Comparison of ENCODE assay signal across 32 cellular contexts in genomic region chr20:12984069-12984765, GRCh38. TPM values are rescaled to one million over a fixed set of nuclear protein-coding genes. Genes with fewer than 3 reads are reported as not detected.
A peak's percentile ranks its signal among the peaks of the same experiment; 100 is the strongest.
DNase-seq lines count a peak whose midpoint lies in the region; ATAC-seq, FAIRE-seq and TF ChIP-seq lines count a peak whose summit lies in the region.
"Had no signal": no experiment of that assay in that cellular context is flagged by ENCODE, and none has a peak within 500 bp of the region (broad histone marks: within the 10 kb centered on the region; RNA-seq: fewer than 3 reads in every experiment).

No MANE protein-coding gene starts in this region.

- TF ChIP-seq CTCF in A549 (IDR thresholded peaks at IDR 0.05) (no peak), astrocyte (IDR thresholded peaks at IDR 0.05; ENCODE audit: insufficient read depth, low read depth, low read length) (no peak), keratinocyte (optimal IDR thresholded peaks at IDR 0.05 in 1 of 3, IDR thresholded peaks at IDR 0.05 in 1 of 3, conservative IDR thresholded peaks at IDR 0.05 in 1 of 3; ENCODE audit: extremely low read depth in 1 of 3, insufficient read depth in 2 of 3, low read length in 3 of 3) (no peak), left ventricle myocardium inferior (IDR thresholded peaks at IDR 0.05; ENCODE audit: borderline replicate concordance) (no peak)

- H3K4me1 Mint-ChIP-seq in astrocyte (ENCODE audit: low read depth, unreplicated experiment): no peaks in the 10 kb centered on the region
- H3K4me1 Mint-ChIP-seq: activated naive CD4-positive, alpha-beta T cell treated with anti-CD3 and anti-CD28 coated beads, Interleukin-2, amount 50 U/mL, for 24 hours; naive B cell had no signal

- H3K27ac ChIP-seq in A549 (no peak overlapping the region), astrocyte (ENCODE audit: low read depth, low read length) (no peak overlapping the region), keratinocyte (ENCODE audit: control insufficient read depth, insufficient read depth, low read length) (peak overlapping the region; percentile 44), left ventricle myocardium inferior (replicated peaks) (no peak overlapping the region)
- H3K27ac ChIP-seq: psoas muscle, testis, vagina had no signal

- no peak for ATAC-seq in A549
- ATAC-seq in HG03045 (IDR thresholded peaks at IDR 0.05; ENCODE audit: unreplicated experiment): no peak
- no peak for ATAC-seq in GM21529 (IDR thresholded peaks at IDR 0.05; ENCODE audit: unreplicated experiment)
- ATAC-seq: activated CD4-positive, CD25-positive, alpha-beta regulatory T cell treated with anti-CD3 and anti-CD28 coated beads, Interleukin-2, amount 50 U/mL, for 24 hours; left ventricle myocardium superior; psoas muscle; stimulated activated naive CD8-positive, alpha-beta T cell treated with anti-CD3 and anti-CD28 coated beads, Interleukin-15, Interleukin-2, amounts not matched to agents 100 U/mL and 50 U/mL, for 24 hours had no signal

- H3K36me3 ChIP-seq in astrocyte (ENCODE audit: insufficient read depth, low read length) (no peaks in the 10 kb centered on the region), keratinocyte (ENCODE audit: control insufficient read depth in 2 of 2, extremely low read depth in 1 of 2, insufficient read depth in 2 of 2, low read length in 2 of 2) (no peaks in the 10 kb centered on the region), left ventricle myocardium inferior (no peaks in the 10 kb centered on the region)
- H3K36me3 ChIP-seq: BE2C, vagina had no signal

- no peak for FAIRE-seq in A549 (lab: Jason Lieb, UNC)
- FAIRE-seq in astrocyte (lab: Jason Lieb, UNC): no peak
- peak; percentile 29 for FAIRE-seq in keratinocyte (lab: Jason Lieb, UNC)
- FAIRE-seq: endometrium, G401.6, H54, RCC 7860, TTC549 had no signal

- 53% methylated on average over 2 of the region's 2 CpGs for WGBS in A549 (ENCODE audit: missing lambda C conversion rate)

- H4K20me1 ChIP-seq in astrocyte (ENCODE audit: insufficient read depth, low read length) (no peaks in the 10 kb centered on the region), keratinocyte (ENCODE audit: control insufficient read depth, extremely low read depth, insufficient read depth, low read length) (no peaks in the 10 kb centered on the region)

- H3K9me3 ChIP-seq in A549: no peaks in the 10 kb centered on the region
- no peaks in the 10 kb centered on the region for H3K9me3 ChIP-seq in astrocyte (ENCODE audit: insufficient read depth, low read depth, low read length)
- no peaks in the 10 kb centered on the region for H3K9me3 ChIP-seq in keratinocyte (ENCODE audit: control insufficient read depth, low read depth, low read length)
- H3K9me3 ChIP-seq in left ventricle myocardium inferior (replicated peaks): peaks cover 8% of the 10 kb centered on the region
- H3K9me3 ChIP-seq: BE2C, psoas muscle, testis, vagina had no signal

- H3K9me1 ChIP-seq in keratinocyte (ENCODE audit: control insufficient read depth, extremely low read depth, insufficient read depth, low read length): no peaks in the 10 kb centered on the region

- POLR2A ChIA-PET in A549 (lab: Yijun Ruan, JAX): no interaction called here

- DNase-seq in A549 (ENCODE audit: low read depth in 1 of 2, low spot score in 1 of 2) (no peak), LoVo (ENCODE audit: low spot score) (peak; percentile 16), astrocyte (ENCODE audit: low read depth) (peak; percentile 67), keratinocyte (ENCODE audit: low read depth, low spot score) (no peak), GOT3 (lab: John Stamatoyannopoulos, UW) (no peak), left ventricle myocardium inferior (no peak)
- DNase-seq: activated CD4-positive, alpha-beta memory T cell treated with anti-CD3 and anti-CD28 coated beads for 36 hours; activated CD8-positive, alpha-beta memory T cell treated with anti-CD3 and anti-CD28 coated beads, Interleukin-2, amount 50 U/mL, for 48 hours; anterior cingulate cortex; BE2C; central memory CD4-positive, alpha-beta T cell; left ventricle myocardium superior; naive B cell; NCI-H1092; NCI-H187; NCI-H2227 treated with DMSO at 0.1 percent for 48 hours; NCI-H69; psoas muscle; stimulated activated naive CD8-positive, alpha-beta T cell treated with anti-CD3 and anti-CD28 coated beads, Interleukin-15, Interleukin-2, amounts not matched to agents 100 U/mL and 50 U/mL, for 24 hours; testis had no signal

- H3K9ac ChIP-seq in astrocyte (ENCODE audit: low read length) (no peak overlapping the region), keratinocyte (ENCODE audit: control insufficient read depth, extremely low read depth, insufficient read depth, low read length) (no peak overlapping the region)

- TF ChIP-seq POLR2A in A549 (IDR thresholded peaks at IDR 0.05; ENCODE audit: low read length): no peak

- TF ChIP-seq EP300 in A549 (IDR thresholded peaks at IDR 0.05): no peak

- no peaks in the 10 kb centered on the region for H3K9me3 Mint-ChIP-seq in astrocyte (ENCODE audit: unreplicated experiment)
- H3K9me3 Mint-ChIP-seq: activated CD4-positive, alpha-beta memory T cell treated with anti-CD3 and anti-CD28 coated beads for 36 hours; activated naive CD4-positive, alpha-beta T cell treated with anti-CD3 and anti-CD28 coated beads, Interleukin-2, amount 50 U/mL, for 24 hours; activated T-helper 2 cell treated with anti-CD3 and anti-CD28 coated beads, Interferon-gamma antibody, Interleukin-2, Interleukin-4, amounts not matched to agents 10 μg/mL and 5 μg/mL and 100 μg/mL, durations not matched to agents 14 hours and 24 hours and 36 hours; dendritic cell treated with granulocyte-macrophage colony-stimulating factor and Interleukin-4, amounts not matched to agents 40 ng/mL and 50 ng/mL, for 4 days had no signal

- no peak for TF ChIP-seq RAD21 in A549 (conservative IDR thresholded peaks at IDR 0.05 in 1 of 2, IDR thresholded peaks at IDR 0.05 in 1 of 2)

- H2AFZ ChIP-seq in astrocyte (ENCODE audit: low read depth, low read length) (no peak overlapping the region), keratinocyte (ENCODE audit: control insufficient read depth, low read length) (peak overlapping the region; percentile 74)

- CTCF ChIA-PET in A549 (lab: Yijun Ruan, JAX): interaction anchor here (0.9 to 2.6 kb wide), 5 partner anchors 14 to 562 kb away, joined by 3 to 10 read pairs (median 5); no protein-coding TSS in a partner anchor

- no peak overlapping the region for H3K27ac Mint-ChIP-seq in astrocyte (ENCODE audit: unreplicated experiment)
- H3K27ac Mint-ChIP-seq: activated CD4-positive, alpha-beta memory T cell treated with anti-CD3 and anti-CD28 coated beads for 36 hours; activated naive CD4-positive, alpha-beta T cell treated with anti-CD3 and anti-CD28 coated beads, Interleukin-2, amount 50 U/mL, for 24 hours; activated T-helper 2 cell treated with anti-CD3 and anti-CD28 coated beads, Interferon-gamma antibody, Interleukin-2, Interleukin-4, amounts not matched to agents 10 μg/mL and 5 μg/mL and 100 μg/mL, durations not matched to agents 14 hours and 24 hours and 36 hours; dendritic cell treated with granulocyte-macrophage colony-stimulating factor and Interleukin-4, amounts not matched to agents 40 ng/mL and 50 ng/mL, for 4 days; naive B cell had no signal

- no peak overlapping the region for H3K4me3 ChIP-seq in A549
- no peak overlapping the region for H3K4me3 ChIP-seq in astrocyte (ENCODE audit: insufficient read depth, low read depth, low read length)
- peak overlapping the region in 1 of 3 experiments; percentile 27 for H3K4me3 ChIP-seq in keratinocyte (ENCODE audit: control insufficient read depth in 2 of 3, extremely low read depth in 1 of 3, insufficient read depth in 2 of 3, low read depth in 1 of 3, low read length in 3 of 3)
- H3K4me3 ChIP-seq in left ventricle myocardium inferior: no peak overlapping the region
- H3K4me3 ChIP-seq: psoas muscle, testis, vagina had no signal

- H3K4me2 ChIP-seq in A549 (no peak overlapping the region), astrocyte (ENCODE audit: low read length) (no peak overlapping the region), keratinocyte (ENCODE audit: control insufficient read depth, extremely low read depth, insufficient read depth, low read depth, low read length) (peak overlapping the region; percentile 75)

- H3K36me3 Mint-ChIP-seq in astrocyte (ENCODE audit: low read depth, unreplicated experiment): no peaks in the 10 kb centered on the region
- H3K36me3 Mint-ChIP-seq: activated CD4-positive, alpha-beta memory T cell treated with anti-CD3 and anti-CD28 coated beads for 36 hours; activated naive CD4-positive, alpha-beta T cell treated with anti-CD3 and anti-CD28 coated beads, Interleukin-2, amount 50 U/mL, for 24 hours; naive B cell had no signal

- intact Hi-C loops in left ventricle myocardium inferior (cut with micrococcal nuclease): no loop called here

- H3K27me3 Mint-ChIP-seq in astrocyte (ENCODE audit: low read depth, unreplicated experiment): peaks cover 2% of the 10 kb centered on the region
- H3K27me3 Mint-ChIP-seq: dendritic cell treated with granulocyte-macrophage colony-stimulating factor and Interleukin-4, amounts not matched to agents 40 ng/mL and 50 ng/mL, for 4 days had no signal

- dilution Hi-C loops in keratinocyte (cut with MboI; ENCODE audit: extremely low pct_ligation_motif_present, low sequenced_read_pairs): no loop called here

- H3K4me3 Mint-ChIP-seq in astrocyte (ENCODE audit: unreplicated experiment): no peak overlapping the region
- H3K4me3 Mint-ChIP-seq: activated CD4-positive, alpha-beta memory T cell treated with anti-CD3 and anti-CD28 coated beads for 36 hours; activated naive CD4-positive, alpha-beta T cell treated with anti-CD3 and anti-CD28 coated beads, Interleukin-2, amount 50 U/mL, for 24 hours; dendritic cell treated with granulocyte-macrophage colony-stimulating factor and Interleukin-4, amounts not matched to agents 40 ng/mL and 50 ng/mL, for 4 days; naive B cell had no signal

- H3K27me3 ChIP-seq in astrocyte (ENCODE audit: insufficient read depth, low read length) (no peaks in the 10 kb centered on the region), keratinocyte (ENCODE audit: control insufficient read depth, extremely low read depth, insufficient read depth, low read length) (no peaks in the 10 kb centered on the region), left ventricle myocardium inferior (ENCODE audit: low read depth) (peaks cover 3% of the 10 kb centered on the region)
- H3K27me3 ChIP-seq: BE2C, testis, vagina had no signal

- H3K79me2 ChIP-seq in astrocyte (ENCODE audit: insufficient read depth, low read length): no peaks in the 10 kb centered on the region
- no peaks in the 10 kb centered on the region for H3K79me2 ChIP-seq in keratinocyte (ENCODE audit: control insufficient read depth, insufficient read depth, low read length)

- H3K4me1 ChIP-seq in A549: no peaks in the 10 kb centered on the region
- no peaks in the 10 kb centered on the region for H3K4me1 ChIP-seq in astrocyte (ENCODE audit: insufficient read depth, low read length)
- H3K4me1 ChIP-seq in keratinocyte (ENCODE audit: control insufficient read depth, extremely low read depth, insufficient read depth, low read length): peaks cover 21% of the 10 kb centered on the region
- no peaks in the 10 kb centered on the region for H3K4me1 ChIP-seq in left ventricle myocardium inferior
- H3K4me1 ChIP-seq: BE2C, psoas muscle, testis, vagina had no signal

RNA-seq across cellular contexts. Expression of gene SPTLC3, which starts 24.6 kb away (rescaled TPM):
- 0.54 and 0.57 TPM in 2 replicates for polyA plus RNA-seq in A549 (2011; rRNA removed)
- under 0.01 and 0.05 TPM in 2 replicates for polyA plus RNA-seq in A549 (2012; cell fraction: cytosol; rRNA removed)
- 0.12 TPM in 1 of 2 replicates, not detected in the other for polyA plus RNA-seq in A549 (2012; cell fraction: nucleus; rRNA removed)
- polyA plus RNA-seq in A549 (2017; fragmentation: RNase III; extraction: RNeasy Plus Mini Kit Qiagen cat#74134 plus additional on column Dnase treatment): 0.04 to 0.18 TPM (median 0.10 TPM) in 3 replicates
- polyA minus RNA-seq in A549 (2011; rRNA and poly(A)+ RNA removed): 0.39 and 0.74 TPM in 2 replicates
- total RNA-seq in astrocyte: 5.6 and 5.7 TPM in 2 replicates
- polyA plus RNA-seq in keratinocyte: 6.5 to 11.4 TPM (median 10.0 TPM) in 3 replicates
- polyA plus RNA-seq in keratinocyte (2011; ENCODE audit: low read depth): 118 TPM
- polyA plus RNA-seq in keratinocyte (2011; cell fraction: cytosol; rRNA removed): 4.4 and 6.6 TPM in 2 replicates
- 13.1 and 15.3 TPM in 2 replicates for polyA plus RNA-seq in keratinocyte (2011; cell fraction: nucleus; rRNA removed)
- polyA plus RNA-seq in keratinocyte (2012; ENCODE audit: low replicate concordance): 6.8 and 38.7 TPM in 2 replicates
- 1.8 to 14.7 TPM (median 9.0 TPM) in 3 replicates for polyA minus RNA-seq in keratinocyte
- polyA minus RNA-seq in keratinocyte (2011; cell fraction: cytosol; rRNA and poly(A)+ RNA removed): 2.9 TPM
- polyA minus RNA-seq in keratinocyte (2011; cell fraction: nucleus; rRNA and poly(A)+ RNA removed): 9.0 and 27.8 TPM in 2 replicates
- 9.0 TPM for total RNA-seq in left ventricle myocardium inferior

Comparison
In these comparisons a context has a peak if more than half of its experiments do, and no peak if none do; other contexts are left out.
1. DNase-seq: peak in LoVo (single experiment) and astrocyte (single experiment); none in A549 (0 of 2), keratinocyte (single experiment), GOT3 (single experiment) and left ventricle myocardium inferior (single experiment).